8 cellular contexts compared by ENCODE assay signal in the genomic region with DNA sequence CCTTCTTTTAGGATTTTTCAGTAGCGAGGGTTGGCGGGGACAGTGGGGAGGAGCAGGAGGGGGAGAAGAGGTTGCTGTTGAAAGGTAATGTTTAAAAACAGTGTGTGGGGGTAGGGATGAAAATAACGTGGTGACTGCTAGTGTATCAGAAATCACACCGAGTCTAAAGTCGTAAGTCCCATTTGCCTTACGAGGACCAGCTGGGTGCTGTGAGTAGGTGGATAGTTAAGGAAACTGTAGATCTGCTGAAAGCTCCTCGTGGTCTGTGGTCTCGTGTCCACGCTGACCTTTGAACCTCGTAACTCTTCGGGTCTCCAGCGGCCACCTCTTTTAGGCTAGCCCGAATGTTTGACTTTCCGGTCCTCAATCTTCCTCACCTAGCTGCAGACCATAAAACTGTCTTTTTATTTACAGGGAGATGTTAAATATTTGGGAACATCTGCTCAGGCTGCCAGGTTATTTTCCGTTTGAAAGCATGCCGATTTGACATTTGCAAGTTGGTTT. TPM values are rescaled to one million over a fixed set of nuclear protein-coding genes. Genes with fewer than 3 reads are reported as not detected.
A peak's percentile ranks its signal among the peaks of the same experiment; 100 is the strongest.
DNase-seq lines count a peak whose midpoint lies in the region; ATAC-seq and TF ChIP-seq lines count a peak whose summit lies in the region.

No MANE protein-coding gene starts in this region.

- no peaks in the 10 kb centered on the region for H3K27me3 ChIP-seq in DND-41 (ENCODE audit: insufficient read depth, low read length, poor library complexity)
- H3K27me3 ChIP-seq in heart left ventricle = no peaks in the 10 kb centered on the region
- H3K27me3 ChIP-seq in rectal smooth muscle tissue (ENCODE audit: control insufficient read depth, insufficient read depth, low read length) = peaks cover 2% of the 10 kb centered on the region

- DNase-seq in DND-41 (peak; percentile 18), activated B cell treated with CpG ODN at 0.5 μM for 24 hours (no peak), heart left ventricle (no peak), omental fat pad (ENCODE audit: low spot score) (no peak)

- no peaks in the 10 kb centered on the region for H3K36me3 Mint-ChIP-seq in activated B cell treated with CpG ODN at 0.5 μM for 24 hours (ENCODE audit: low read depth)

- no peak for TF ChIP-seq POLR2A in heart left ventricle (IDR thresholded peaks at IDR 0.05)

- POLR2A ChIA-PET in activated B cell treated with CpG ODN at 0.5 μM for 24 hours (lab: Charles Lee) = no interaction called here

- H3K27me3 Mint-ChIP-seq in activated B cell treated with CpG ODN at 0.5 μM for 24 hours = peaks cover 41% of the 10 kb centered on the region

- H3K4me1 Mint-ChIP-seq in activated B cell treated with CpG ODN at 0.5 μM for 24 hours = peaks cover 18% of the 10 kb centered on the region

- H3K9ac ChIP-seq in DND-41 (ENCODE audit: low read depth, low read length) (peak overlapping the region; percentile 69), rectal smooth muscle tissue (ENCODE audit: low read length) (no peak overlapping the region)

- H3K27ac ChIP-seq in DND-41 (ENCODE audit: low read length) (peak overlapping the region; percentile 64; the same call in 1 of the 2 replicates), heart left ventricle (peak overlapping the region; percentile 80 to 98 (median 92)), rectal smooth muscle tissue (ENCODE audit: low read depth, low read length) (no peak overlapping the region)

- H3K4me2 ChIP-seq in DND-41 (ENCODE audit: insufficient read depth, low read length) = peak overlapping the region; percentile 74

- peak overlapping the region; percentile 69 for H3K4me3 Mint-ChIP-seq in activated B cell treated with CpG ODN at 0.5 μM for 24 hours

- H3K27ac Mint-ChIP-seq in activated B cell treated with CpG ODN at 0.5 μM for 24 hours = no peak overlapping the region

- peaks cover 33% of the 10 kb centered on the region for H3K4me1 ChIP-seq in DND-41 (ENCODE audit: insufficient read depth, low read length)
- H3K4me1 ChIP-seq in heart left ventricle = peaks cover 0 to 53% (median 17%) of the 10 kb centered on the region in 12 donors
- H3K4me1 ChIP-seq in rectal smooth muscle tissue (ENCODE audit: control insufficient read depth, insufficient read depth, low read length) = peaks cover 7% of the 10 kb centered on the region

- H3K4me3 ChIP-seq in DND-41 (ENCODE audit: low read depth in 1 of 2, low read length in 2 of 2) (peak overlapping the region; percentile 35 to 70; a peak in 3 of 4 replicates), heart left ventricle (peak overlapping the region; percentile 66 to 99 (median 90)), rectal smooth muscle tissue (ENCODE audit: low read length) (peak overlapping the region; percentile 68)

- WGBS in heart left ventricle, 4 donors = 2 to 5% (median 3%) methylated on average over 16 of the region's 16 CpGs

- H3K9me3 Mint-ChIP-seq in activated B cell treated with CpG ODN at 0.5 μM for 24 hours = no peaks in the 10 kb centered on the region

- H3K36me3 ChIP-seq in DND-41 (ENCODE audit: insufficient read depth, low read length) = no peaks in the 10 kb centered on the region
- H3K36me3 ChIP-seq in heart left ventricle = peaks cover 0 to 3% (median 0%) of the 10 kb centered on the region in 9 donors
- H3K36me3 ChIP-seq in rectal smooth muscle tissue (ENCODE audit: control insufficient read depth, insufficient read depth, low read length) = no peaks in the 10 kb centered on the region

- CTCF ChIA-PET in activated B cell treated with CpG ODN at 0.5 μM for 24 hours (lab: Charles Lee) = no interaction called here

- TF ChIP-seq CTCF in DND-41 (IDR thresholded peaks at IDR 0.05; ENCODE audit: borderline replicate concordance, extremely low read depth, low read length, poor library complexity, severe bottlenecking) = no peak
- TF ChIP-seq CTCF in activated B cell treated with CpG ODN at 0.5 μM for 24 hours (IDR thresholded peaks at IDR 0.05) = no peak
- TF ChIP-seq CTCF in heart left ventricle (IDR thresholded peaks at IDR 0.05) = no peak
- TF ChIP-seq CTCF in omental fat pad (IDR thresholded peaks at IDR 0.05) = no peak

- H4K20me1 ChIP-seq in DND-41 (ENCODE audit: insufficient read depth, low read length) = no peaks in the 10 kb centered on the region

- peak overlapping the region; percentile 77 for H2AFZ ChIP-seq in DND-41 (ENCODE audit: low read depth, low read length)

- ATAC-seq in DND-41 (ENCODE audit: insufficient read depth, low read depth) (no peak), HG02678 (IDR thresholded peaks at IDR 0.05; ENCODE audit: unreplicated experiment) (peak; percentile 32), activated B cell treated with CpG ODN at 0.5 μM for 24 hours (ENCODE audit: low read depth) (no peak), heart left ventricle (peak in 3 of 4 donors; percentile 11 to 21 (median 21)), GM19328 (IDR thresholded peaks at IDR 0.05; ENCODE audit: unreplicated experiment) (no peak), omental fat pad (ENCODE audit: low FRiP score) (no peak), HG03039 (IDR thresholded peaks at IDR 0.05; ENCODE audit: unreplicated experiment) (no peak)

- intact Hi-C loops in activated B cell treated with CpG ODN at 0.5 μM for 24 hours (cut with micrococcal nuclease) (loop anchor here (5.0 kb wide), 1 partner anchor 142 kb away; a partner anchor contains a TSS), heart left ventricle (cut with DNase I) (loop anchor here (2.0 to 10.0 kb wide), 10 partner anchors 31 to 78 kb away; no protein-coding TSS in a partner anchor)

- peaks cover 39% of the 10 kb centered on the region for H3K79me2 ChIP-seq in DND-41 (ENCODE audit: insufficient read depth, low read length)

- H3K9me3 ChIP-seq in DND-41 (ENCODE audit: insufficient read depth, low read length, severe bottlenecking) (no peaks in the 10 kb centered on the region), heart left ventricle (no peaks in the 10 kb centered on the region)

RNA-seq across cellular contexts. Expression of a gene that starts 29.3 kb away (rescaled TPM):
- total RNA-seq in activated B cell treated with CpG ODN at 0.5 μM for 24 hours (not detected in 2 replicates), heart left ventricle (10 to 100 TPM; 35.3 to 91.1 (median 64.5) TPM), omental fat pad (10 to 100 TPM in 3 of 4 donors, 1 to 10 TPM in 1; 8.5 to 19.4 (median 16.0) TPM)
- polyA plus RNA-seq in heart left ventricle = 10 to 100 TPM; 37.3 to 95.9 TPM

Comparison
In these comparisons a context has a peak if more than half of its experiments do, and no peak if none do; other contexts are left out.
1. ATAC-seq: peak in HG02678 (single experiment) and heart left ventricle (3 of 4); none in DND-41 (single experiment), activated B cell treated with CpG ODN at 0.5 μM for 24 hours (single experiment), GM19328 (single experiment), omental fat pad (single experiment) and HG03039 (single experiment).
2. Peak in every context shown above with its lines, with median percentiles within 50 percentile points of each other: H3K4me3 ChIP-seq.